7 cellular contexts compared by ENCODE assay signal in the genomic region with DNA sequence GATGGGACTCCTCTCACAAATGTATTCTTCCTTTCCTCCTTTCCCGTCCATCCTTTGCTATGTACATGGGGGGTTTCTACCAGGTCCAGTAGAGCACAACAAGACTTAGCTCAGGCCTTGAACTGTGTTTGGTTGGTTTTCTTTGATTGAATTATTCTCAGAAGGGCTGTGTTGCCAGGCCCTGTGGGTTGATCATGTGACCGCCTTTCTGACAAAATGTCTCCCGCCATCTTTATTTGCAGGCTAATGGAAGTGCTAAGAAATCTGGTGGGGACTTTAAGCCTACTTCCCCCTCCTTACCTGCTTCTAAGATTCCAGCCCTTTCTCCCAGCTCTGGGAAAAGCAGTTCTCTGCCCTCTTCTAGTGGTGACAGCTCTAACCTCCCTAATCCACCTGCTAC.
"Had no signal": no experiment of that assay in that cellular context is flagged by ENCODE, and none has a peak within 500 bp of the region (broad histone marks: within the 10 kb centered on the region; RNA-seq: fewer than 3 reads in every experiment).

No MANE protein-coding gene starts in this region.

- H3K4me1 Mint-ChIP-seq: IgD-negative memory B cell had no signal

- H3K4me3 Mint-ChIP-seq: IgD-negative memory B cell had no signal

- H3K36me3 Mint-ChIP-seq: IgD-negative memory B cell had no signal

- DNase-seq: IMR-90, KBM-7, KG1 had no signal

- ATAC-seq: HepG2 had no signal

- H3K27ac Mint-ChIP-seq: IgD-negative memory B cell had no signal

- H3K9ac ChIP-seq: KMS-11 had no signal

- H3K4me2 ChIP-seq: KMS-11 had no signal

- H3K9me3 Mint-ChIP-seq: IgD-negative memory B cell had no signal

- H3K27ac ChIP-seq: HL-60, KMS-11 had no signal

- FAIRE-seq: HepG2 had no signal
